In the genomic region with DNA sequence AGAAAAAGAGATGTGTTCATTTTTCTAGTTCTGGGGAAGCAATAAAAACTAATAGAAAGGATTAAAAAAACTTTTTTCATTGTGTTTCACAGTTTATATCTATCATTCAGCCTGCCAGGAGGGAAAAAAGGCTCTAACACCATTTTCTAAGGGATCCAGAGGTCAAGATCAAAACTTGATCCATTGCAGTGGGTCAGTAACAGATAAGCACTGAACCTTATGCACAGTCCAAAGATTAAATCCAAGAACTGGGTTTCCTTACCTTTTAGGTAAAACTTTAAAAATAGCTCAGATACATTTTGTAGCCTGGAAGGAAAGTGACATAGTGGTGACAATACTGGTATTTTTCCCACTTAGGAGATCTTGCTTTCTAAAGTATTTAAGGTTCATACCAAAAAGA, we compare ENCODE assay signal across 34 cellular contexts. TPM values are rescaled to one million over a fixed set of nuclear protein-coding genes. Genes with fewer than 3 reads are reported as not detected.
"Had no signal": no experiment of that assay in that cellular context is flagged by ENCODE, and none has a peak within 500 bp of the region (broad histone marks: within the 10 kb centered on the region; RNA-seq: fewer than 3 reads in every experiment).

No MANE protein-coding gene starts in this region.

- H3K4me2 ChIP-seq: KMS-11 had no signal

- H3K36me3 Mint-ChIP-seq: activated CD8-positive, alpha-beta memory T cell treated with anti-CD3 and anti-CD28 coated beads, Interleukin-2, amount 10 ng/mL, durations not matched to agents 7 days and 5 days; activated naive CD8-positive, alpha-beta T cell treated with anti-CD3 and anti-CD28 coated beads for 36 hours had no signal

- H3K4me1 ChIP-seq: body of pancreas, breast epithelium had no signal

- ATAC-seq: activated CD8-positive, alpha-beta memory T cell treated with anti-CD3 and anti-CD28 coated beads, Interleukin-2, amount 10 ng/mL, durations not matched to agents 7 days and 5 days had no signal

- H3K36me3 ChIP-seq: breast epithelium, WERI-Rb-1 had no signal

- H3K9ac ChIP-seq: KMS-11 had no signal

- H3K9me3 ChIP-seq: body of pancreas, breast epithelium had no signal

- H3K4me3 Mint-ChIP-seq: activated CD4-positive, alpha-beta memory T cell treated with anti-CD3 and anti-CD28 coated beads, Interleukin-2, amount 10 ng/mL, durations not matched to agents 7 days and 5 days; activated CD8-positive, alpha-beta memory T cell treated with anti-CD3 and anti-CD28 coated beads, Interleukin-2, amount 10 ng/mL, durations not matched to agents 7 days and 5 days; activated naive CD8-positive, alpha-beta T cell treated with anti-CD3 and anti-CD28 coated beads for 36 hours had no signal

- H3K27ac ChIP-seq: body of pancreas, breast epithelium, KMS-11, WERI-Rb-1 had no signal

- H3K9me3 Mint-ChIP-seq: activated CD4-positive, alpha-beta memory T cell treated with anti-CD3 and anti-CD28 coated beads, Interleukin-2, amount 10 ng/mL, durations not matched to agents 7 days and 5 days; activated naive CD8-positive, alpha-beta T cell treated with anti-CD3 and anti-CD28 coated beads for 36 hours had no signal

- H3K27ac Mint-ChIP-seq: activated CD4-positive, alpha-beta memory T cell treated with anti-CD3 and anti-CD28 coated beads, Interleukin-2, amount 10 ng/mL, durations not matched to agents 7 days and 5 days; activated CD8-positive, alpha-beta memory T cell treated with anti-CD3 and anti-CD28 coated beads, Interleukin-2, amount 10 ng/mL, durations not matched to agents 7 days and 5 days; activated naive CD8-positive, alpha-beta T cell treated with anti-CD3 and anti-CD28 coated beads for 36 hours had no signal

- H3K4me3 ChIP-seq: body of pancreas, breast epithelium had no signal

- H3K27me3 ChIP-seq: body of pancreas had no signal

- DNase-seq: activated CD4-positive, alpha-beta memory T cell treated with anti-CD3 and anti-CD28 coated beads, Interleukin-2, amount 10 ng/mL, durations not matched to agents 7 days and 5 days; activated CD4-positive, alpha-beta T cell treated with anti-CD3 and anti-CD28 coated beads for 1 hour; activated CD4-positive, alpha-beta T cell treated with anti-CD3 and anti-CD28 coated beads for 48 hours; activated CD4-positive, CD25-positive, alpha-beta regulatory T cell; activated CD8-positive, alpha-beta memory T cell treated with anti-CD3 and anti-CD28 coated beads for 24 hours; activated CD8-positive, alpha-beta memory T cell treated with anti-CD3 and anti-CD28 coated beads, Interleukin-2, amount 10 ng/mL, durations not matched to agents 7 days and 5 days; activated CD8-positive, alpha-beta memory T cell treated with anti-CD3 and anti-CD28 coated beads, Interleukin-2, amount 50 U/mL, for 48 hours; activated effector memory CD4-positive, alpha-beta T cell treated with Interleukin-2 at 50 U/mL for 16 hours; activated naive CD4-positive, alpha-beta T cell treated with anti-CD3 and anti-CD28 coated beads, Interleukin-2, amount 50 U/mL, for 16 hours; activated naive CD8-positive, alpha-beta T cell treated with anti-CD3 and anti-CD28 coated beads for 36 hours; activated T-cell treated with anti-CD3 and anti-CD28 coated beads, Interleukin-2, amount 50 U/mL, for 48 hours; amniotic stem cell; aorta; body of pancreas; MM.1S; MV-4-11; NCI-H1092; NCI-H146; NCI-H187; NCI-H2029 treated with DMSO at 0.1 percent for 48 hours; NCI-H2107; NCI-H2171; NCI-H510A; NCI-H526; NCI-H748 treated with DMSO at 0.1 percent for 48 hours; NK-92 treated with Interleukin-12 subunit alpha and Interleukin-12 subunit beta, amount 100 ng/mL, for 24 hours; Right ventricle myocardium superior; SW 1271; T-helper 1 cell; T-helper 2 cell; T-helper 9 cell; WERI-Rb-1 had no signal

- H3K4me1 Mint-ChIP-seq: activated CD4-positive, alpha-beta memory T cell treated with anti-CD3 and anti-CD28 coated beads, Interleukin-2, amount 10 ng/mL, durations not matched to agents 7 days and 5 days; activated CD8-positive, alpha-beta memory T cell treated with anti-CD3 and anti-CD28 coated beads, Interleukin-2, amount 10 ng/mL, durations not matched to agents 7 days and 5 days; activated naive CD8-positive, alpha-beta T cell treated with anti-CD3 and anti-CD28 coated beads for 36 hours had no signal

RNA-seq across cellular contexts. Expression of gene MTTP, which starts 12.7 kb away (rescaled TPM):
- total RNA-seq: body of pancreas had no signal
